Comparison of ENCODE assay signal across 1 cellular context in genomic region chr3:149812165-149812605, GRCh38.
TF ChIP-seq lines count a peak whose summit lies in the region.

No MANE protein-coding gene starts in this region.

TF ChIP-seq in HEK293, 187 proteins besides CTCF, POLR2A, EP300 and RAD21 (continued from another document):
- TF ChIP-seq RBAK (tag by site-specific recombination; IDR thresholded peaks at IDR 0.05) (no peak), ZNF423 (tag by site-specific recombination; IDR thresholded peaks at IDR 0.05) (no peak), ZNF645 (tag by site-specific recombination; IDR thresholded peaks at IDR 0.05) (no peak), HOXA7 (CRISPR knock-in tag; IDR thresholded peaks at IDR 0.05; ENCODE audit: borderline replicate concordance) (no peak), ZBTB21 (tag by site-specific recombination; IDR thresholded peaks at IDR 0.05) (no peak), AEBP2 (tag by site-specific recombination; IDR thresholded peaks at IDR 0.05; ENCODE audit: borderline replicate concordance) (no peak), ZNF24 (tag by site-specific recombination; IDR thresholded peaks at IDR 0.05) (no peak), BCL11B (tag by site-specific recombination; IDR thresholded peaks at IDR 0.05; ENCODE audit: low read depth) (no peak), ZNF311 (tag by site-specific recombination; IDR thresholded peaks at IDR 0.05; ENCODE audit: borderline replicate concordance) (no peak), ZNF48 (tag by site-specific recombination; IDR thresholded peaks at IDR 0.05) (no peak), ZNF223 (tag by site-specific recombination; IDR thresholded peaks at IDR 0.05) (no peak), TCF7L2 (IDR thresholded peaks at IDR 0.05; ENCODE audit: borderline replicate concordance, low read depth, low read length) (no peak), ZNF335 (tag by site-specific recombination; conservative IDR thresholded peaks at IDR 0.05) (peak; percentile 98), ZNF768 (tag by site-specific recombination; IDR thresholded peaks at IDR 0.05) (no peak), GLIS1 (tag by site-specific recombination; IDR thresholded peaks at IDR 0.05) (peak; percentile 69), ZNF112 (tag by site-specific recombination; IDR thresholded peaks at IDR 0.05) (no peak), ZNF677 (tag by site-specific recombination; IDR thresholded peaks at IDR 0.05) (no peak)
- TF ChIP-seq, protein P1, sequence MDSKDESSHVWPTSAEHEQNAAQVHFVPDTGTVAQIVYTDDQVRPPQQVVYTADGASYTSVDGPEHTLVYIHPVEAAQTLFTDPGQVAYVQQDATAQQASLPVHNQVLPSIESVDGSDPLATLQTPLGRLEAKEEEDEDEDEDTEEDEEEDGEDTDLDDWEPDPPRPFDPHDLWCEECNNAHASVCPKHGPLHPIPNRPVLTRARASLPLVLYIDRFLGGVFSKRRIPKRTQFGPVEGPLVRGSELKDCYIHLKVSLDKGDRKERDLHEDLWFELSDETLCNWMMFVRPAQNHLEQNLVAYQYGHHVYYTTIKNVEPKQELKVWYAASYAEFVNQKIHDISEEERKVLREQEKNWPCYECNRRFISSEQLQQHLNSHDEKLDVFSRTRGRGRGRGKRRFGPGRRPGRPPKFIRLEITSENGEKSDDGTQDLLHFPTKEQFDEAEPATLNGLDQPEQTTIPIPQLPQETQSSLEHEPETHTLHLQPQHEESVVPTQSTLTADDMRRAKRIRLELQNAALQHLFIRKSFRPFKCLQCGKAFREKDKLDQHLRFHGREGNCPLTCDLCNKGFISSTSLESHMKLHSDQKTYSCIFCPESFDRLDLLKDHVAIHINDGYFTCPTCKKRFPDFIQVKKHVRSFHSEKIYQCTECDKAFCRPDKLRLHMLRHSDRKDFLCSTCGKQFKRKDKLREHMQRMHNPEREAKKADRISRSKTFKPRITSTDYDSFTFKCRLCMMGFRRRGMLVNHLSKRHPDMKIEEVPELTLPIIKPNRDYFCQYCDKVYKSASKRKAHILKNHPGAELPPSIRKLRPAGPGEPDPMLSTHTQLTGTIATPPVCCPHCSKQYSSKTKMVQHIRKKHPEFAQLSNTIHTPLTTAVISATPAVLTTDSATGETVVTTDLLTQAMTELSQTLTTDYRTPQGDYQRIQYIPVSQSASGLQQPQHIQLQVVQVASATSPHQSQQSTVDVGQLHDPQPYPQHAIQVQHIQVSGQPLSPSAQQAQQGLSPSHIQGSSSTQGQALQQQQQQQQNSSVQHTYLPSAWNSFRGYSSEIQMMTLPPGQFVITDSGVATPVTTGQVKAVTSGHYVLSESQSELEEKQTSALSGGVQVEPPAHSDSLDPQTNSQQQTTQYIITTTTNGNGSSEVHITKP (tag by site-specific recombination; IDR thresholded peaks at IDR 0.05): peak; percentile 90
- TF ChIP-seq, protein P2, sequence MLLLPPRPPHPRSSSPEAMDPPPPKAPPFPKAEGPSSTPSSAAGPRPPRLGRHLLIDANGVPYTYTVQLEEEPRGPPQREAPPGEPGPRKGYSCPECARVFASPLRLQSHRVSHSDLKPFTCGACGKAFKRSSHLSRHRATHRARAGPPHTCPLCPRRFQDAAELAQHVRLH (tag by site-specific recombination; IDR thresholded peaks at IDR 0.05): no peak
